1 cellular context compared by ENCODE assay signal in the genomic region with DNA sequence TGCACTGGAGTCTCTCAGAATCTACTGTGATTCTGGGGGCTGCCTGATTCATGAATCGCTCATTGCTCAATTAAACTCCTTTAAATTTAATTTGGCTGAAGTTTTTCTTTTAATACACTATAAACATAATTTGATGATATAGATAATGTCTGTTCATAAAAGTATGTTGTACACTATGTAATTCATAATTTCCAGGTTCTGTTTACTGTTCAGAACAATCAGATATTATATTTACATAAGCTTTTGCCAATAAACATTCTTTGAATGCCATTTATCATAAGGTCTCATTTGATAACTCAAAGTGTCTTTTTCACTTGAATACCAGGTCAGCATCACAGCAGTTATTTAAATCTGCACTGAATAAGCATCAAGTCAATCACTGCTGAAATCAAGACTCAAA.
TF ChIP-seq lines count a peak whose summit lies in the region.

No MANE protein-coding gene starts in this region.

TF ChIP-seq in SK-N-SH, 30 proteins besides CTCF, POLR2A, EP300 and RAD21:
- TF ChIP-seq, protein P1, sequence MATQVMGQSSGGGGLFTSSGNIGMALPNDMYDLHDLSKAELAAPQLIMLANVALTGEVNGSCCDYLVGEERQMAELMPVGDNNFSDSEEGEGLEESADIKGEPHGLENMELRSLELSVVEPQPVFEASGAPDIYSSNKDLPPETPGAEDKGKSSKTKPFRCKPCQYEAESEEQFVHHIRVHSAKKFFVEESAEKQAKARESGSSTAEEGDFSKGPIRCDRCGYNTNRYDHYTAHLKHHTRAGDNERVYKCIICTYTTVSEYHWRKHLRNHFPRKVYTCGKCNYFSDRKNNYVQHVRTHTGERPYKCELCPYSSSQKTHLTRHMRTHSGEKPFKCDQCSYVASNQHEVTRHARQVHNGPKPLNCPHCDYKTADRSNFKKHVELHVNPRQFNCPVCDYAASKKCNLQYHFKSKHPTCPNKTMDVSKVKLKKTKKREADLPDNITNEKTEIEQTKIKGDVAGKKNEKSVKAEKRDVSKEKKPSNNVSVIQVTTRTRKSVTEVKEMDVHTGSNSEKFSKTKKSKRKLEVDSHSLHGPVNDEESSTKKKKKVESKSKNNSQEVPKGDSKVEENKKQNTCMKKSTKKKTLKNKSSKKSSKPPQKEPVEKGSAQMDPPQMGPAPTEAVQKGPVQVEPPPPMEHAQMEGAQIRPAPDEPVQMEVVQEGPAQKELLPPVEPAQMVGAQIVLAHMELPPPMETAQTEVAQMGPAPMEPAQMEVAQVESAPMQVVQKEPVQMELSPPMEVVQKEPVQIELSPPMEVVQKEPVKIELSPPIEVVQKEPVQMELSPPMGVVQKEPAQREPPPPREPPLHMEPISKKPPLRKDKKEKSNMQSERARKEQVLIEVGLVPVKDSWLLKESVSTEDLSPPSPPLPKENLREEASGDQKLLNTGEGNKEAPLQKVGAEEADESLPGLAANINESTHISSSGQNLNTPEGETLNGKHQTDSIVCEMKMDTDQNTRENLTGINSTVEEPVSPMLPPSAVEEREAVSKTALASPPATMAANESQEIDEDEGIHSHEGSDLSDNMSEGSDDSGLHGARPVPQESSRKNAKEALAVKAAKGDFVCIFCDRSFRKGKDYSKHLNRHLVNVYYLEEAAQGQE (IDR thresholded peaks at IDR 0.05; ENCODE audit: low read depth, low read length) = no peak
